ENCODE assay signal across 22 cellular contexts in the genomic region with DNA sequence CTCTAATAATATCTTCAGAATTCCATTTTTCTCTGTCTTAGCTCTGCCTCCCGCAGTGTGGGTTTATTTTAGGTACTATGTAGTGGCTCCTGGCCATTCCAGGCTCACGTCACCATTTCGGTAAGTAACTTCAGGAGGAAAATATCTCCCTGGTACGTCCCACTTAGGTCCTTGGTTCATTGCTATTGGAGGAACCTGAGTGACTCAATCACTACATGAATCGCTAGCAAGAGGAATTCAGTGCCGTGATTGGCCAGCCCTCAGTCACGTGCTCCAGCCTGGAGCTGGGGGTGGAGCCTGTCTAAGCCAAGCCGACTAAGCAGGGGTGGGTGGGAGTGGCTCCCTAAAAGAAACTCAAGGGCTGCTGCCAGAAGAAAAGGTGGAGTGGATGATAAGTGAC.
DNase-seq lines count a peak whose midpoint lies in the region; ATAC-seq, FAIRE-seq and TF ChIP-seq lines count a peak whose summit lies in the region.
"Had no signal": no experiment of that assay in that cellular context is flagged by ENCODE, and none has a peak within 500 bp of the region (broad histone marks: within the 10 kb centered on the region; RNA-seq: fewer than 3 reads in every experiment).

No MANE protein-coding gene starts in this region.

- TF ChIP-seq CTCF in foreskin keratinocyte (conservative IDR thresholded peaks at IDR 0.05) (no peak), psoas muscle (IDR thresholded peaks at IDR 0.05) (no peak)

- POLR2A ChIA-PET in activated CD4-positive, alpha-beta T cell treated with anti-CD3 and anti-CD28 coated beads for 36 hours (lab: Charles Lee), result no interaction called here

- H3K4me1 Mint-ChIP-seq in activated CD4-positive, alpha-beta T cell treated with anti-CD3 and anti-CD28 coated beads for 36 hours, result peaks cover 22% of the 10 kb centered on the region

- CTCF ChIA-PET in activated CD4-positive, alpha-beta T cell treated with anti-CD3 and anti-CD28 coated beads for 36 hours (lab: Charles Lee), result interaction anchor here (1.0 to 1.7 kb wide), 3 partner anchors 15 to 194 kb away, joined by 4 to 8 read pairs (median 6); no protein-coding TSS in a partner anchor

- H3K27ac Mint-ChIP-seq in activated CD4-positive, alpha-beta T cell treated with anti-CD3 and anti-CD28 coated beads for 36 hours, result no peak overlapping the region
- H3K27ac Mint-ChIP-seq: progenitor cell of endocrine pancreas had no signal

- H3K27ac ChIP-seq in foreskin keratinocyte (no peak overlapping the region), psoas muscle (no peak overlapping the region)
- H3K27ac ChIP-seq: coronary artery, gastroesophageal sphincter, spleen, transverse colon had no signal

- no peaks in the 10 kb centered on the region for H3K9me3 ChIP-seq in psoas muscle
- H3K9me3 ChIP-seq: gastroesophageal sphincter, spleen, transverse colon had no signal

- no peaks in the 10 kb centered on the region for H3K36me3 Mint-ChIP-seq in activated CD4-positive, alpha-beta T cell treated with anti-CD3 and anti-CD28 coated beads for 36 hours (ENCODE audit: low read depth)

- no peaks in the 10 kb centered on the region for H3K27me3 Mint-ChIP-seq in activated CD4-positive, alpha-beta T cell treated with anti-CD3 and anti-CD28 coated beads for 36 hours

- peak; percentile 17 for DNase-seq in activated CD4-positive, alpha-beta T cell treated with anti-CD3 and anti-CD28 coated beads for 36 hours
- DNase-seq in activated CD4-positive, alpha-beta T cell treated with anti-CD3 and anti-CD28 coated beads for 1 hour, result no peak
- DNase-seq in HuH-7.5 (ENCODE audit: low spot score) (peak; percentile 34), foreskin keratinocyte (no peak), psoas muscle (peak in 1 of 2 donors; percentile 51), pons (ENCODE audit: low spot score) (no peak), urothelium cell line (ENCODE audit: low spot score) (no peak)
- DNase-seq: activated CD4-positive, CD25-positive, alpha-beta regulatory T cell treated with anti-CD3 and anti-CD28 coated beads, Interleukin-2, amount 50 U/mL, for 72 hours; activated naive CD4-positive, alpha-beta T cell; CD4-positive, CD25-positive, alpha-beta regulatory T cell; mammary epithelial cell; naive thymus-derived CD4-positive, alpha-beta T cell; NCI-H187 treated with DMSO at 0.1 percent for 48 hours; SIG-M5; spleen; transverse colon had no signal

- H3K27me3 ChIP-seq in foreskin keratinocyte, result peaks cover 12% of the 10 kb centered on the region
- no peaks in the 10 kb centered on the region for H3K27me3 ChIP-seq in psoas muscle (ENCODE audit: insufficient read depth in 3 of 3, low read length in 2 of 3)
- H3K27me3 ChIP-seq: spleen, transverse colon had no signal

- peak; percentile 39 for ATAC-seq in activated CD4-positive, alpha-beta T cell treated with anti-CD3 and anti-CD28 coated beads for 36 hours
- ATAC-seq in foreskin keratinocyte (peak; percentile 26), psoas muscle (peak; percentile 67 to 90 (median 86)), GM21381 (IDR thresholded peaks at IDR 0.05; ENCODE audit: unreplicated experiment) (no peak)
- ATAC-seq: gastroesophageal sphincter; naive thymus-derived CD4-positive, alpha-beta T cell had no signal

- H3K4me1 ChIP-seq in foreskin keratinocyte, result no peaks in the 10 kb centered on the region
- peaks cover 8% of the 10 kb centered on the region for H3K4me1 ChIP-seq in psoas muscle
- H3K4me1 ChIP-seq: gastroesophageal sphincter had no signal

- no peak overlapping the region for H3K4me3 ChIP-seq in psoas muscle
- H3K4me3 ChIP-seq: coronary artery, gastroesophageal sphincter, spleen, transverse colon had no signal

- intact Hi-C loops in activated CD4-positive, alpha-beta T cell treated with anti-CD3 and anti-CD28 coated beads for 36 hours (cut with DNase I, micrococcal nuclease), result no loop called here
- intact Hi-C loops in psoas muscle (cut with DNase I), result no loop called here

- no peak for FAIRE-seq in urothelium cell line (lab: Jason Lieb, UNC)
- FAIRE-seq: astrocyte, islet of Langerhans had no signal

- H3K4me3 Mint-ChIP-seq in activated CD4-positive, alpha-beta T cell treated with anti-CD3 and anti-CD28 coated beads for 36 hours, result no peak overlapping the region

- WGBS in psoas muscle, 3 donors, result 69 to 86% (median 76%) methylated on average over 8 of the region's 8 CpGs

- no peaks in the 10 kb centered on the region for H3K9me3 Mint-ChIP-seq in activated CD4-positive, alpha-beta T cell treated with anti-CD3 and anti-CD28 coated beads for 36 hours (ENCODE audit: low read depth)

- no peaks in the 10 kb centered on the region for H3K36me3 ChIP-seq in psoas muscle (ENCODE audit: insufficient read depth in 1 of 2, low read depth in 1 of 2)
- H3K36me3 ChIP-seq: gastroesophageal sphincter, spleen, transverse colon had no signal

Comparison
In these comparisons a context has a peak if more than half of its experiments do, and no peak if none do; other contexts are left out.
1. DNase-seq: peak in activated CD4-positive, alpha-beta T cell treated with anti-CD3 and anti-CD28 coated beads for 36 hours (single experiment) and HuH-7.5 (single experiment); none in activated CD4-positive, alpha-beta T cell treated with anti-CD3 and anti-CD28 coated beads for 1 hour (single experiment), foreskin keratinocyte (0 of 2), pons (single experiment) and urothelium cell line (single experiment).